Comparison of ENCODE assay signal across 1 cellular context in genomic region chr17:3762922-3763776, GRCh38.
A peak's percentile ranks its signal among the peaks of the same experiment; 100 is the strongest.
TF ChIP-seq lines count a peak whose summit lies in the region.

No MANE protein-coding gene starts in this region.

TF ChIP-seq in GM12878, 131 proteins besides CTCF, POLR2A, EP300 and RAD21 (continued from another document):
- no peak for TF ChIP-seq ZZZ3 (IDR thresholded peaks at IDR 0.05; ENCODE audit: control insufficient read depth, insufficient read length, low read depth)
- peak; percentile 27; the same call in 1 of the 2 replicates for TF ChIP-seq TCF3 (IDR thresholded peaks at IDR 0.05; ENCODE audit: borderline replicate concordance, insufficient read depth, low read depth, low read length)
- TF ChIP-seq MEF2B (IDR thresholded peaks at IDR 0.05; ENCODE audit: partially characterized antibody, poor library complexity, severe bottlenecking) = peak; percentile 57
- peak; percentile 22; the same call in 1 of the 2 replicates for TF ChIP-seq CHD2 (IDR thresholded peaks at IDR 0.05; ENCODE audit: borderline replicate concordance, low read depth, low read length)
TF ChIP-seq in GM12878: peak in this region for 53.
